ENCODE assay signal across 15 cellular contexts in genomic region chr6:42138630-42139619, GRCh38. TPM values are rescaled to one million over a fixed set of nuclear protein-coding genes. Genes with fewer than 3 reads are reported as not detected.
DNase-seq lines count a peak whose midpoint lies in the region; ATAC-seq and TF ChIP-seq lines count a peak whose summit lies in the region.
"Had no signal": no experiment of that assay in that cellular context is flagged by ENCODE, and none has a peak within 500 bp of the region (broad histone marks: within the 10 kb centered on the region; RNA-seq: fewer than 3 reads in every experiment).

No MANE protein-coding gene starts in this region.

- no peak overlapping the region for H3K4ac ChIP-seq in mesendoderm (ENCODE audit: low read depth, low read length)

- H3K36me3 ChIP-seq in Caco-2 (ENCODE audit: control insufficient read depth, insufficient read depth, low read length) (peaks cover 3% of the 10 kb centered on the region), mesendoderm (ENCODE audit: control insufficient read depth, insufficient read depth, low read length) (no peaks in the 10 kb centered on the region)
- no peaks in the 10 kb centered on the region for H3K36me3 ChIP-seq in naive thymus-derived CD4-positive, alpha-beta T cell (ENCODE audit: control insufficient read depth in 2 of 3, insufficient read depth in 3 of 3, low read length in 3 of 3)
- H3K36me3 ChIP-seq in CD4-positive, alpha-beta memory T cell (ENCODE audit: insufficient read depth, low read length): no peaks in the 10 kb centered on the region
- H3K36me3 ChIP-seq: adrenal gland, left ventricle myocardium inferior, upper lobe of left lung had no signal

- H3K27me3 ChIP-seq in Caco-2 (replicated peaks; ENCODE audit: control insufficient read depth, insufficient read depth, low read length) (no peaks in the 10 kb centered on the region), mesendoderm (ENCODE audit: insufficient read depth, low read length, poor library complexity) (no peaks in the 10 kb centered on the region)
- no peaks in the 10 kb centered on the region for H3K27me3 ChIP-seq in naive thymus-derived CD4-positive, alpha-beta T cell (ENCODE audit: control insufficient read depth in 2 of 2, insufficient read depth in 2 of 2, low read length in 2 of 2)
- H3K27me3 ChIP-seq in CD4-positive, alpha-beta memory T cell (ENCODE audit: insufficient read depth, low read length): no peaks in the 10 kb centered on the region
- H3K27me3 ChIP-seq: adrenal gland had no signal

- peak overlapping the region; percentile 65 for H3K18ac ChIP-seq in mesendoderm (ENCODE audit: low read length)

- H3K4me3 Mint-ChIP-seq in Caco-2 (ENCODE audit: unreplicated experiment) (peak overlapping the region; percentile 78), chondrocyte (ENCODE audit: unreplicated experiment) (no peak overlapping the region)
- no peak overlapping the region for H3K4me3 Mint-ChIP-seq in naive thymus-derived CD4-positive, alpha-beta T cell
- H3K4me3 Mint-ChIP-seq in CD4-positive, alpha-beta memory T cell: no peak overlapping the region
- H3K4me3 Mint-ChIP-seq: CD4-positive, CD25-positive, alpha-beta regulatory T cell; T-cell had no signal

- DNase-seq in Caco-2 (no peak), LoVo (ENCODE audit: low spot score) (peak; percentile 19), chondrocyte (ENCODE audit: low spot score) (no peak), mesendoderm (peak; percentile 85)
- DNase-seq in naive thymus-derived CD4-positive, alpha-beta T cell: no peak
- no peak for DNase-seq in CD4-positive, alpha-beta memory T cell
- DNase-seq: adrenal gland; CD4-positive, CD25-positive, alpha-beta regulatory T cell; left ventricle myocardium inferior; T-cell; upper lobe of left lung had no signal

- no peak overlapping the region for H3K4me3 ChIP-seq in Caco-2 (ENCODE audit: low read depth, low read length)
- H3K4me3 ChIP-seq in mesendoderm (ENCODE audit: low read length): no peak overlapping the region
- H3K4me3 ChIP-seq in naive thymus-derived CD4-positive, alpha-beta T cell (ENCODE audit: low read length): no peak overlapping the region
- no peak overlapping the region for H3K4me3 ChIP-seq in CD4-positive, alpha-beta memory T cell (ENCODE audit: low read length in 2 of 2)
- H3K4me3 ChIP-seq: adrenal gland, left ventricle myocardium inferior, upper lobe of left lung had no signal

- CTCF ChIA-PET in Caco-2 (lab: Charles Lee): interaction anchor here (0.6 kb wide), 1 partner anchor 72 kb away, joined by 3 read pairs; no protein-coding TSS in a partner anchor
- CTCF ChIA-PET in naive thymus-derived CD4-positive, alpha-beta T cell (lab: Charles Lee): interaction anchor here (0.6 kb wide), 1 partner anchor 529 kb away, joined by 4 read pairs; no protein-coding TSS in a partner anchor
- CTCF ChIA-PET in CD4-positive, alpha-beta memory T cell (lab: Charles Lee; ENCODE audit: partially characterized antibody): interaction anchor here (0.6 to 1.9 kb wide), 3 partner anchors 25 to 61 kb away, joined by 3 to 6 read pairs (median 4); no protein-coding TSS in a partner anchor

- no peak overlapping the region for H2BK15ac ChIP-seq in mesendoderm (replicated peaks; ENCODE audit: low read depth)

- H3K4me1 Mint-ChIP-seq in Caco-2 (ENCODE audit: low read depth, unreplicated experiment) (peaks cover 42% of the 10 kb centered on the region), chondrocyte (ENCODE audit: low read depth) (peaks cover 40% of the 10 kb centered on the region)
- H3K4me1 Mint-ChIP-seq in naive thymus-derived CD4-positive, alpha-beta T cell: peaks cover 0 to 13% (median 9%) of the 10 kb centered on the region in 7 donors
- peaks cover 4 to 9% (median 5%) of the 10 kb centered on the region in 4 donors for H3K4me1 Mint-ChIP-seq in CD4-positive, alpha-beta memory T cell

- no CpG with 5 or more reads among the region's 9 CpGs for WGBS in mesendoderm (ENCODE audit: extremely low coverage, insufficient coverage, low lambda C conversion rate)

- peak overlapping the region; percentile 85 for H2AK5ac ChIP-seq in mesendoderm (ENCODE audit: low read length)

- BruUV-seq in Caco-2 (replicated peaks; lab: Mats Ljungman, UMichigan): no TSS peak

- H2BK120ac ChIP-seq in mesendoderm (ENCODE audit: low read depth, low read length): no peak overlapping the region

- H2BK5ac ChIP-seq in mesendoderm (ENCODE audit: low read length): peak overlapping the region; percentile 49

- ATAC-seq in GM21576 (IDR thresholded peaks at IDR 0.05; ENCODE audit: unreplicated experiment): no peak
- ATAC-seq in GM21529 (IDR thresholded peaks at IDR 0.05; ENCODE audit: unreplicated experiment): no peak
- ATAC-seq in naive thymus-derived CD4-positive, alpha-beta T cell: no peak
- ATAC-seq: T-cell had no signal

- no peaks in the 10 kb centered on the region for H3K27me3 Mint-ChIP-seq in Caco-2 (ENCODE audit: insufficient read depth, unreplicated experiment)
- H3K27me3 Mint-ChIP-seq in chondrocyte (ENCODE audit: low read depth): no peaks in the 10 kb centered on the region
- H3K27me3 Mint-ChIP-seq in naive thymus-derived CD4-positive, alpha-beta T cell: peaks cover 25 to 44% (median 26%) of the 10 kb centered on the region in 5 donors
- H3K27me3 Mint-ChIP-seq in CD4-positive, alpha-beta memory T cell: peaks cover 16 to 22% of the 10 kb centered on the region in 2 donors

- no peaks in the 10 kb centered on the region for H3K9me3 ChIP-seq in Caco-2
- H3K9me3 ChIP-seq in naive thymus-derived CD4-positive, alpha-beta T cell (ENCODE audit: control insufficient read depth in 2 of 3, low read length in 3 of 3): no peaks in the 10 kb centered on the region
- H3K9me3 ChIP-seq in CD4-positive, alpha-beta memory T cell (ENCODE audit: control insufficient read depth in 1 of 2, low read length in 2 of 2): no peaks in the 10 kb centered on the region
- H3K9me3 ChIP-seq: adrenal gland, left ventricle myocardium inferior, upper lobe of left lung had no signal

- H3K4me1 ChIP-seq in Caco-2: peaks cover 64% of the 10 kb centered on the region
- peaks cover 28% of the 10 kb centered on the region for H3K4me1 ChIP-seq in mesendoderm (ENCODE audit: control insufficient read depth, low read depth, low read length)
- H3K4me1 ChIP-seq in naive thymus-derived CD4-positive, alpha-beta T cell (ENCODE audit: control insufficient read depth in 2 of 2, insufficient read depth in 2 of 2, low read length in 2 of 2): no peaks in the 10 kb centered on the region
- H3K4me1 ChIP-seq in CD4-positive, alpha-beta memory T cell (ENCODE audit: insufficient read depth, low read length): peaks cover 5% of the 10 kb centered on the region

- H3K9ac ChIP-seq in mesendoderm (ENCODE audit: low read length): peak overlapping the region; percentile 64

- H4K8ac ChIP-seq in mesendoderm (ENCODE audit: low read depth, low read length): no peak overlapping the region

- H3K27ac Mint-ChIP-seq in Caco-2 (ENCODE audit: unreplicated experiment): peak overlapping the region; percentile 65
- H3K27ac Mint-ChIP-seq in chondrocyte (ENCODE audit: unreplicated experiment): peak overlapping the region; percentile 88
- H3K27ac Mint-ChIP-seq in naive thymus-derived CD4-positive, alpha-beta T cell: no peak overlapping the region
- no peak overlapping the region for H3K27ac Mint-ChIP-seq in CD4-positive, alpha-beta memory T cell
- H3K27ac Mint-ChIP-seq: CD4-positive, CD25-positive, alpha-beta regulatory T cell; T-cell had no signal

- intact Hi-C loops in Caco-2 (cut with micrococcal nuclease; ENCODE audit: unreplicated experiment): no loop called here
- intact Hi-C loops in naive thymus-derived CD4-positive, alpha-beta T cell (cut with micrococcal nuclease): no loop called here
- intact Hi-C loops in CD4-positive, alpha-beta memory T cell (cut with micrococcal nuclease): no loop called here

- H3K36me3 Mint-ChIP-seq in Caco-2 (ENCODE audit: insufficient read depth, unreplicated experiment) (peaks cover 78% of the 10 kb centered on the region), chondrocyte (ENCODE audit: low read depth) (no peaks in the 10 kb centered on the region)
- no peaks in the 10 kb centered on the region for H3K36me3 Mint-ChIP-seq in naive thymus-derived CD4-positive, alpha-beta T cell
- H3K36me3 Mint-ChIP-seq in CD4-positive, alpha-beta memory T cell: no peaks in the 10 kb centered on the region
- H3K36me3 Mint-ChIP-seq: CD4-positive, CD25-positive, alpha-beta regulatory T cell; T-cell had no signal

- H3K79me2 ChIP-seq in mesendoderm (ENCODE audit: control insufficient read depth, insufficient read depth, low read length): peaks cover 37% of the 10 kb centered on the region

- peak overlapping the region; percentile 7 for H3K23ac ChIP-seq in mesendoderm (ENCODE audit: low read length)

- H3K27ac ChIP-seq in mesendoderm (ENCODE audit: low read depth, low read length): peak overlapping the region; percentile 75
- H3K27ac ChIP-seq in naive thymus-derived CD4-positive, alpha-beta T cell (ENCODE audit: low read depth, low read length): no peak overlapping the region
- no peak overlapping the region for H3K27ac ChIP-seq in CD4-positive, alpha-beta memory T cell (ENCODE audit: low read depth, low read length)
- H3K27ac ChIP-seq: left ventricle myocardium inferior had no signal

- POLR2A ChIA-PET in Caco-2 (lab: Charles Lee): interaction anchor here (0.6 to 0.8 kb wide), 2 partner anchors 13 to 83 kb away, joined by 3 to 4 read pairs; no protein-coding TSS in a partner anchor
- POLR2A ChIA-PET in naive thymus-derived CD4-positive, alpha-beta T cell (lab: Charles Lee): interaction anchor here (0.6 to 0.7 kb wide), 2 partner anchors 15 to 243 kb away, joined by 3 read pairs; no protein-coding TSS in a partner anchor
- POLR2A ChIA-PET in CD4-positive, alpha-beta memory T cell (lab: Charles Lee; ENCODE audit: partially characterized antibody): no interaction called here

- H3K79me1 ChIP-seq in mesendoderm (ENCODE audit: low read length): peaks cover 16% of the 10 kb centered on the region

- H3K4me2 ChIP-seq in mesendoderm (ENCODE audit: low read length): peak overlapping the region; percentile 3

- TF ChIP-seq CTCF in Caco-2 (IDR thresholded peaks at IDR 0.05; ENCODE audit: insufficient read depth in 1 of 2, low read depth in 1 of 2, low read length in 1 of 2, severe bottlenecking in 1 of 2, unreplicated experiment in 1 of 2) (no peak), chondrocyte (IDR thresholded peaks at IDR 0.05) (no peak)

- no peak overlapping the region for H4K5ac ChIP-seq in mesendoderm (ENCODE audit: low read length)

- H3K9me3 Mint-ChIP-seq in Caco-2 (ENCODE audit: unreplicated experiment): no peaks in the 10 kb centered on the region
- H3K9me3 Mint-ChIP-seq in chondrocyte (ENCODE audit: low read depth): no peaks in the 10 kb centered on the region
- no peaks in the 10 kb centered on the region for H3K9me3 Mint-ChIP-seq in naive thymus-derived CD4-positive, alpha-beta T cell
- H3K9me3 Mint-ChIP-seq in CD4-positive, alpha-beta memory T cell: no peaks in the 10 kb centered on the region
- H3K9me3 Mint-ChIP-seq: T-cell had no signal

- peak overlapping the region; percentile 67 for H3K56ac ChIP-seq in mesendoderm (ENCODE audit: low read length)

RNA-seq across cellular contexts. Expression of gene C6orf132, which starts 3.5 kb away (rescaled TPM):
- total RNA-seq in Caco-2 (2022) (56.2 and 61.2 TPM in 2 replicates), chondrocyte (0.75 to 5.8 TPM (median 5.2 TPM) in 3 replicates)
- polyA plus RNA-seq in mesendoderm (2013, experiment 1 of 2): 41.7 TPM
- polyA plus RNA-seq in mesendoderm (2013, experiment 2 of 2): 44.6 TPM
- total RNA-seq in naive thymus-derived CD4-positive, alpha-beta T cell: under 1 TPM in 1 of 5 experiments, not detected in 4; 0.07 TPM
- polyA plus RNA-seq in naive thymus-derived CD4-positive, alpha-beta T cell: not detected
- not detected for total RNA-seq in CD4-positive, alpha-beta memory T cell
- not detected for polyA plus RNA-seq in CD4-positive, alpha-beta memory T cell
- total RNA-seq: CD4-positive, CD25-positive, alpha-beta regulatory T cell had no signal

RNA-seq across cellular contexts. Expression of gene GUCA1A, which starts 34.2 kb away (rescaled TPM):
- total RNA-seq in Caco-2 (2022): not detected in 2 replicates
- total RNA-seq in chondrocyte: 0.38 TPM in 1 of 3 replicates, not detected in the others
- 0.73 TPM for polyA plus RNA-seq in mesendoderm (2013, experiment 1 of 2)
- 0.78 TPM for polyA plus RNA-seq in mesendoderm (2013, experiment 2 of 2)
- not detected for total RNA-seq in naive thymus-derived CD4-positive, alpha-beta T cell
- polyA plus RNA-seq in naive thymus-derived CD4-positive, alpha-beta T cell: not detected
- total RNA-seq in CD4-positive, alpha-beta memory T cell: not detected
- not detected for polyA plus RNA-seq in CD4-positive, alpha-beta memory T cell
- total RNA-seq: activated CD8-positive, alpha-beta memory T cell treated with anti-CD3 and anti-CD28 coated beads for 36 hours; adrenal gland; CD4-positive, CD25-positive, alpha-beta regulatory T cell; esophagus mucosa; left ventricle myocardium inferior; T-cell; upper lobe of left lung had no signal
- polyA plus RNA-seq: adrenal gland; CD4-positive, CD25-positive, alpha-beta regulatory T cell had no signal

RNA-seq across cellular contexts. Expression of gene GUCA1B, which starts 55.8 kb away (rescaled TPM):
- total RNA-seq in Caco-2 (2022): 0.73 and 0.77 TPM in 2 replicates
- total RNA-seq in chondrocyte: 0.54 to 1.1 TPM (median 0.77 TPM) in 3 replicates
- 0.06 TPM for polyA plus RNA-seq in mesendoderm (2013, experiment 1 of 2)
- polyA plus RNA-seq in mesendoderm (2013, experiment 2 of 2): 0.11 TPM
- 1 to 10 TPM; 1.0 to 6.9 (median 4.9) TPM for total RNA-seq in naive thymus-derived CD4-positive, alpha-beta T cell
- polyA plus RNA-seq in naive thymus-derived CD4-positive, alpha-beta T cell: under 1 TPM in 1 of 2 donors, not detected in 1; 0.28 TPM
- total RNA-seq in CD4-positive, alpha-beta memory T cell: 1 to 10 TPM; 4.1 to 5.3 TPM
- under 1 TPM in 1 of 2 donors, not detected in 1; 0.17 TPM for polyA plus RNA-seq in CD4-positive, alpha-beta memory T cell

Comparison
In these comparisons a context has a peak if more than half of its experiments do, and no peak if none do; other contexts are left out.
1. DNase-seq: peak in LoVo (single experiment) and mesendoderm (single experiment); none in Caco-2 (0 of 2), chondrocyte (single experiment), naive thymus-derived CD4-positive, alpha-beta T cell (0 of 9) and CD4-positive, alpha-beta memory T cell (0 of 5).
2. H3K27ac Mint-ChIP-seq: peak in Caco-2 (single experiment) and chondrocyte (single experiment); none in naive thymus-derived CD4-positive, alpha-beta T cell (0 of 9) and CD4-positive, alpha-beta memory T cell (0 of 7).